Comparison of ENCODE assay signal across 8 cellular contexts in the genomic region with DNA sequence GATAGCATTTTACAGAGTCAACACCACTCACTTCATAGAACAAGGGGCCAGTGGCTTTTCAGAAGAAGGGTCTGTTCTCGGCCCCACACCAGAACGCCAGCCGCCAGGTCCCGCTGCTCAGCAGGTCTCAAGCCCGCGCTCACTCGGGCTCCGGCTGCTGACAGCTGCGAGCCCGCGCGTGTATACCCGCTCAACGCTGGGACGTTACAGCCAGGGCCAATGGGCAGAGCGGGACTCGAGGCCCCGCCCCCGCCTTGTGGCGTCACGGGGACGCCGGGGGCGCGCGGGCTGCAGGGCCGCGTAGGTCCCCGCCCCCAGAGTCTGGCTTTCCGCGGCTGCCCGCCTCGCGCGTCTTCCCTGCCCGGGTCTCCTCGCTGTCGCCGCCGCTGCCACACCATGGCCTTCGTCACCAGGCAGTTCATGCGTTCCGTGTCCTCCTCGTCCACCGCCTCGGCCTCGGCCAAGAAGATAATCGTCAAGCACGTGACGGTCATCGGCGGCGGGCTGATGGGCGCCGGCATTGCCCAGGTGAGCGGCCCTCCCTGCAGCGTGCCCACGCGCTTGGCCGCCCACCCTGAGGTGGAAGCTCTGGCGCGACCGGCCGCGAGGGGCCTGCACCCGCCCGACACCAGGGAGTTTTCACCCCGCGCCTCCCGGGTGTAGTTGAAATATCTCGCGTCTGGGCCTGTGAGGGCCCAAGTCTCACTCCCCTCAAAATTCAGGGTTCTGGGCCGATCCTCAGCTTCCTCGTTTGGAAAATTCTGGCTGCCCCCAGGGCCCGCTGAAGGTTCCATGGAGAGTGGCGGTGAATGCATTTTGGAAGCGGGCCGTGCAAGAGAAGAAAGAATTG. TPM values are rescaled to one million over a fixed set of nuclear protein-coding genes. Genes with fewer than 3 reads are reported as not detected.
A peak's percentile ranks its signal among the peaks of the same experiment; 100 is the strongest.
DNase-seq lines count a peak whose midpoint lies in the region; ATAC-seq, FAIRE-seq and TF ChIP-seq lines count a peak whose summit lies in the region.

A gene (plus strand): TSS at position 353 of the 850 bp plus-strand sequence. CDS start 44 bp downstream, at position 397.

- peak; percentile 68 for DNase-seq in AG04450 (ENCODE audit: low read depth, low spot score)
- DNase-seq in NCI-H226 = peak; percentile 85
- DNase-seq in WTC11 (ENCODE audit: low spot score) = peak; percentile 88
- peak; percentile 82 for DNase-seq in bronchial epithelial cell (ENCODE audit: low read depth)
- peak; percentile 98 for DNase-seq in iPS-NIHi7 (ENCODE audit: extremely low spot score)
- peak; percentile 69 for DNase-seq in smooth muscle cell (lab: John Stamatoyannopoulos, UW; ENCODE audit: unreplicated experiment)

- no peaks in the 10 kb centered on the region for H3F3A ChIP-seq in smooth muscle cell (ENCODE audit: low read depth)

- peaks cover 23% of the 10 kb centered on the region for H4K20me1 ChIP-seq in smooth muscle cell (ENCODE audit: low read depth)

- peak within 1 kb of the TSS; percentile 11 for H3K27ac ChIP-seq in AG04450 (ENCODE audit: low read depth, low read length)
- peak within 1 kb of the TSS; percentile 74 for H3K27ac ChIP-seq in smooth muscle cell (ENCODE audit: low read depth)

- ATAC-seq in GM18907 (IDR thresholded peaks at IDR 0.05; ENCODE audit: unreplicated experiment) (peak; percentile 96), HG03139 (IDR thresholded peaks at IDR 0.05; ENCODE audit: unreplicated experiment) (peak; percentile 96), WTC11 (peak; percentile 98)

- H3K4me1 Mint-ChIP-seq in WTC11 = peaks cover 38% of the 10 kb centered on the region

- 2% methylated on average over 75 of the region's 78 CpGs for WGBS in smooth muscle cell (ENCODE audit: low lambda C conversion rate)

- H3K4me3 ChIP-seq in AG04450 (ENCODE audit: low read depth, low read length) = peak within 1 kb of the TSS; percentile 94
- peak within 1 kb of the TSS; percentile 97 for H3K4me3 ChIP-seq in bronchial epithelial cell (ENCODE audit: low read depth, low read length)
- H3K4me3 ChIP-seq in smooth muscle cell = peak within 1 kb of the TSS; percentile 79

- H3K4me2 ChIP-seq in smooth muscle cell = peak within 1 kb of the TSS; percentile 90

- H3K9me3 Mint-ChIP-seq in WTC11 = no peaks in the 10 kb centered on the region

- peaks cover 9% of the 10 kb centered on the region for H3K27me3 Mint-ChIP-seq in WTC11 (ENCODE audit: low read depth)

- CTCF ChIA-PET in AG04450 (lab: Charles Lee) (interaction anchor here (0.6 to 3.3 kb wide), 2 partner anchors 29 to 860 kb away, joined by 11 to 23 read pairs; no protein-coding TSS in a partner anchor), WTC11 (lab: Charles Lee) (interaction anchor here (1.1 kb wide), 1 partner anchor 29 kb away, joined by 3 read pairs; no protein-coding TSS in a partner anchor)

- no peak for FAIRE-seq in bronchial epithelial cell (lab: Jason Lieb, UNC)

- no peaks in the 10 kb centered on the region for H3K9me3 ChIP-seq in AG04450 (ENCODE audit: control insufficient read depth, insufficient read depth, low read length)
- H3K9me3 ChIP-seq in smooth muscle cell (replicated peaks; ENCODE audit: low read depth) = no peaks in the 10 kb centered on the region

- H3K4me1 ChIP-seq in smooth muscle cell (ENCODE audit: low read depth) = peaks cover 15% of the 10 kb centered on the region

- TF ChIP-seq CTCF in AG04450 (IDR thresholded peaks at IDR 0.05; ENCODE audit: low read depth, low read length) (no peak), WTC11 (IDR thresholded peaks at IDR 0.05) (no peak), bronchial epithelial cell (IDR thresholded peaks at IDR 0.05; ENCODE audit: insufficient read depth, low read length, severe bottlenecking) (no peak), smooth muscle cell (IDR thresholded peaks at IDR 0.05; ENCODE audit: borderline replicate concordance, insufficient read depth, poor library complexity, severe bottlenecking) (no peak)

- H3K4me3 Mint-ChIP-seq in WTC11 = peak within 1 kb of the TSS; percentile 90

- 0 out of 2 replicates have a peak within 1 kb of the TSS, but pooled peaks have one; percentile 53 for H3K27ac Mint-ChIP-seq in WTC11

- H3K27me3 ChIP-seq in AG04450 (ENCODE audit: control insufficient read depth, insufficient read depth, low read length) (no peaks in the 10 kb centered on the region), bronchial epithelial cell (ENCODE audit: control insufficient read depth, insufficient read depth, low read length) (no peaks in the 10 kb centered on the region), smooth muscle cell (ENCODE audit: low read depth) (no peaks in the 10 kb centered on the region)

- H3K79me2 ChIP-seq in smooth muscle cell (ENCODE audit: low read depth) = peaks cover 20% of the 10 kb centered on the region

- H3K36me3 ChIP-seq in bronchial epithelial cell (ENCODE audit: control insufficient read depth, insufficient read depth, low read length) = no peaks in the 10 kb centered on the region
- H3K36me3 ChIP-seq in smooth muscle cell (ENCODE audit: low read depth) = no peaks in the 10 kb centered on the region

- no peaks in the 10 kb centered on the region for H3K36me3 Mint-ChIP-seq in WTC11

- POLR2A ChIA-PET in AG04450 (lab: Yijun Ruan, JAX) = no interaction called here
- POLR2A ChIA-PET in WTC11 (lab: Charles Lee) = interaction anchor here (1.1 kb wide), 1 partner anchor 269 kb away, joined by 3 read pairs; no protein-coding TSS in a partner anchor

- peak within 1 kb of the TSS; percentile 89 for H2AFZ ChIP-seq in smooth muscle cell (ENCODE audit: low read depth)

- peak within 1 kb of the TSS; percentile 88 for H3K9ac ChIP-seq in smooth muscle cell (ENCODE audit: low read depth)

TF ChIP-seq in WTC11, 78 proteins besides CTCF, POLR2A, EP300 and RAD21 (continues in another document):
- no peak for TF ChIP-seq NFATC4 (CRISPR knock-in tag; IDR thresholded peaks at IDR 0.05)
- TF ChIP-seq TP53 (CRISPR knock-in tag; IDR thresholded peaks at IDR 0.05) = peak; percentile 65; the same call in 1 of the 2 replicates
- TF ChIP-seq, protein P1, sequence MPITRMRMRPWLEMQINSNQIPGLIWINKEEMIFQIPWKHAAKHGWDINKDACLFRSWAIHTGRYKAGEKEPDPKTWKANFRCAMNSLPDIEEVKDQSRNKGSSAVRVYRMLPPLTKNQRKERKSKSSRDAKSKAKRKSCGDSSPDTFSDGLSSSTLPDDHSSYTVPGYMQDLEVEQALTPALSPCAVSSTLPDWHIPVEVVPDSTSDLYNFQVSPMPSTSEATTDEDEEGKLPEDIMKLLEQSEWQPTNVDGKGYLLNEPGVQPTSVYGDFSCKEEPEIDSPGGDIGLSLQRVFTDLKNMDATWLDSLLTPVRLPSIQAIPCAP (CRISPR knock-in tag; IDR thresholded peaks at IDR 0.05) = peak; percentile 86
- TF ChIP-seq, protein P2, sequence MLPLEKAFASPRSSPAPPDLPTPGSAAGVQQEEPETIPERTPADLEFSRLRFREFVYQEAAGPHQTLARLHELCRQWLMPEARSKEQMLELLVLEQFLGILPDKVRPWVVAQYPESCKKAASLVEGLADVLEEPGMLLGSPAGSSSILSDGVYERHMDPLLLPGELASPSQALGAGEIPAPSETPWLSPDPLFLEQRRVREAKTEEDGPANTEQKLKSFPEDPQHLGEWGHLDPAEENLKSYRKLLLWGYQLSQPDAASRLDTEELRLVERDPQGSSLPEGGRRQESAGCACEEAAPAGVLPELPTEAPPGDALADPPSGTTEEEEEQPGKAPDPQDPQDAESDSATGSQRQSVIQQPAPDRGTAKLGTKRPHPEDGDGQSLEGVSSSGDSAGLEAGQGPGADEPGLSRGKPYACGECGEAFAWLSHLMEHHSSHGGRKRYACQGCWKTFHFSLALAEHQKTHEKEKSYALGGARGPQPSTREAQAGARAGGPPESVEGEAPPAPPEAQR (CRISPR knock-in tag; IDR thresholded peaks at IDR 0.05) = no peak
- TF ChIP-seq, protein P3, sequence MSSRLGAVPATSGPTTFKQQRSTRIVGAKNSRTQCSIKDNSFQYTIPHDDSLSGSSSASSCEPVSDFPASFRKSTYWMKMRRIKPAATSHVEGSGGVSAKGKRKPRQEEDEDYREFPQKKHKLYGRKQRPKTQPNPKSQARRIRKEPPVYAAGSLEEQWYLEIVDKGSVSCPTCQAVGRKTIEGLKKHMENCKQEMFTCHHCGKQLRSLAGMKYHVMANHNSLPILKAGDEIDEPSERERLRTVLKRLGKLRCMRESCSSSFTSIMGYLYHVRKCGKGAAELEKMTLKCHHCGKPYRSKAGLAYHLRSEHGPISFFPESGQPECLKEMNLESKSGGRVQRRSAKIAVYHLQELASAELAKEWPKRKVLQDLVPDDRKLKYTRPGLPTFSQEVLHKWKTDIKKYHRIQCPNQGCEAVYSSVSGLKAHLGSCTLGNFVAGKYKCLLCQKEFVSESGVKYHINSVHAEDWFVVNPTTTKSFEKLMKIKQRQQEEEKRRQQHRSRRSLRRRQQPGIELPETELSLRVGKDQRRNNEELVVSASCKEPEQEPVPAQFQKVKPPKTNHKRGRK (CRISPR knock-in tag; IDR thresholded peaks at IDR 0.05; ENCODE audit: borderline replicate concordance) = no peak
- TF ChIP-seq TCF7 (CRISPR knock-in tag; IDR thresholded peaks at IDR 0.05; ENCODE audit: low read depth) = 0 out of 2 replicates have a peak, but pooled peaks have one; percentile 49
- TF ChIP-seq SMAD4 (CRISPR knock-in tag; IDR thresholded peaks at IDR 0.05) = peak; percentile 31; the same call in 1 of the 2 replicates
- peak; percentile 94 for TF ChIP-seq RELA (CRISPR knock-in tag; IDR thresholded peaks at IDR 0.05; ENCODE audit: borderline replicate concordance)
- no peak for TF ChIP-seq OVOL2 (CRISPR knock-in tag; IDR thresholded peaks at IDR 0.05; ENCODE audit: borderline replicate concordance)
- TF ChIP-seq FOXJ3 (CRISPR knock-in tag; IDR thresholded peaks at IDR 0.05; ENCODE audit: borderline replicate concordance) = no peak
- TF ChIP-seq ESRRA (CRISPR knock-in tag; IDR thresholded peaks at IDR 0.05; ENCODE audit: borderline replicate concordance) = peak; percentile 89

RNA-seq across cellular contexts. Expression of the gene that starts here (rescaled TPM):
- polyA plus RNA-seq in AG04450 (2011; rRNA removed) (20.5 and 23.0 TPM in 2 replicates), smooth muscle cell (35.1 and 44.2 TPM in 2 replicates)
- polyA minus RNA-seq in AG04450 (2011; rRNA and poly(A)+ RNA removed) = 13.1 and 15.4 TPM in 2 replicates
- total RNA-seq in WTC11 (2021) (39.8 to 46.8 TPM (median 43.8 TPM) in 3 replicates), bronchial epithelial cell (7.1 and 9.1 TPM in 2 replicates), smooth muscle cell (16.9 and 18.2 TPM in 2 replicates)

Comparison
In these comparisons a context has a peak if more than half of its experiments do, and no peak if none do; other contexts are left out.
1. Peak in every context shown above with its lines: DNase-seq, ATAC-seq, H3K4me3 ChIP-seq and H3K27ac ChIP-seq.